Comparison of ENCODE assay signal across 22 cellular contexts in genomic region chr15:23588268-23588667, GRCh38. TPM values are rescaled to one million over a fixed set of nuclear protein-coding genes. Genes with fewer than 3 reads are reported as not detected.
DNase-seq lines count a peak whose midpoint lies in the region; ATAC-seq, FAIRE-seq and TF ChIP-seq lines count a peak whose summit lies in the region.
"Had no signal": no experiment of that assay in that cellular context is flagged by ENCODE, and none has a peak within 500 bp of the region (broad histone marks: within the 10 kb centered on the region; RNA-seq: fewer than 3 reads in every experiment).

No MANE protein-coding gene starts in this region.

- TF ChIP-seq CTCF in Caco-2 (IDR thresholded peaks at IDR 0.05; ENCODE audit: insufficient read depth in 1 of 2, low read depth in 1 of 2, low read length in 1 of 2, severe bottlenecking in 1 of 2, unreplicated experiment in 1 of 2) (no peak), osteocyte (IDR thresholded peaks at IDR 0.05) (no peak)

- DNase-seq in Caco-2 (peak in 1 of 2 experiments; percentile 20), NCI-H146 treated with DMSO at 0.1 percent for 48 hours (lab: John Stamatoyannopoulos, UW; ENCODE audit: unreplicated experiment) (peak; percentile 44), left colon (no peak), ureter (ENCODE audit: low spot score) (no peak), H54 (ENCODE audit: insufficient read length, low spot score) (no peak), osteocyte (ENCODE audit: extremely low spot score, unreplicated experiment) (no peak)
- DNase-seq: CD4-positive, CD25-positive, alpha-beta regulatory T cell; CD8-positive, alpha-beta T cell; DMS 273 treated with DMSO at 0.1 percent for 48 hours; DMS79; EL; GDM1; GM23248; H9 had no signal

- no peak overlapping the region for H3K4me3 ChIP-seq in Caco-2 (ENCODE audit: low read depth, low read length)
- H3K4me3 ChIP-seq: BLaER1, GM12878, GM23248 had no signal

- H3K4me1 Mint-ChIP-seq in Caco-2 (ENCODE audit: low read depth, unreplicated experiment) (peaks cover 18% of the 10 kb centered on the region), osteocyte (ENCODE audit: unreplicated experiment) (no peaks in the 10 kb centered on the region)
- H3K4me1 Mint-ChIP-seq: B cell; CD4-positive, CD25-positive, alpha-beta regulatory T cell; H9 had no signal

- H3K9me3 Mint-ChIP-seq in Caco-2 (ENCODE audit: unreplicated experiment) (peaks cover 10% of the 10 kb centered on the region), osteocyte (ENCODE audit: unreplicated experiment) (peaks cover 11% of the 10 kb centered on the region)

- H3K27me3 ChIP-seq in Caco-2 (replicated peaks; ENCODE audit: control insufficient read depth, insufficient read depth, low read length) = no peaks in the 10 kb centered on the region
- H3K27me3 ChIP-seq: BLaER1 had no signal

- ATAC-seq in left colon = peak; percentile 63
- ATAC-seq: CD8-positive, alpha-beta T cell; GM12878; HCT116 had no signal

- peak overlapping the region; percentile 4 for H3K4me3 Mint-ChIP-seq in Caco-2 (ENCODE audit: unreplicated experiment)
- no peak overlapping the region for H3K4me3 Mint-ChIP-seq in osteocyte (ENCODE audit: unreplicated experiment)
- H3K4me3 Mint-ChIP-seq: B cell; CD4-positive, CD25-positive, alpha-beta regulatory T cell; CD8-positive, alpha-beta T cell; H9 had no signal

- CTCF ChIA-PET in Caco-2 (lab: Charles Lee) = interaction anchor here (0.7 kb wide), 1 partner anchor 91 kb away, joined by 3 read pairs; no protein-coding TSS in a partner anchor

- H3K36me3 Mint-ChIP-seq in Caco-2 (ENCODE audit: insufficient read depth, unreplicated experiment) (no peaks in the 10 kb centered on the region), osteocyte (ENCODE audit: unreplicated experiment) (no peaks in the 10 kb centered on the region)
- H3K36me3 Mint-ChIP-seq: CD4-positive, CD25-positive, alpha-beta regulatory T cell; CD8-positive, alpha-beta T cell had no signal

- FAIRE-seq in H54 (lab: Jason Lieb, UNC) = no peak
- FAIRE-seq: D721Med, GM12878, GM19239, H1 had no signal

- intact Hi-C loops in Caco-2 (cut with micrococcal nuclease; ENCODE audit: unreplicated experiment) = loop anchor here (5.0 kb wide), 1 partner anchor 39 kb away; no protein-coding TSS in a partner anchor
- intact Hi-C loops in left colon (cut with DNase I, micrococcal nuclease) = no loop called here

- POLR2A ChIA-PET in Caco-2 (lab: Charles Lee) = interaction anchor here (0.7 kb wide), 1 partner anchor 22 kb away, joined by 3 read pairs; no protein-coding TSS in a partner anchor

- H3K36me3 ChIP-seq in Caco-2 (ENCODE audit: control insufficient read depth, insufficient read depth, low read length) = no peaks in the 10 kb centered on the region
- H3K36me3 ChIP-seq: BLaER1 had no signal

- H3K4me1 ChIP-seq in Caco-2 = peaks cover 6% of the 10 kb centered on the region; the same call in 1 of the 2 replicates

- H3K9me3 ChIP-seq in Caco-2 = no peaks in the 10 kb centered on the region
- H3K9me3 ChIP-seq: BLaER1 had no signal

- no peaks in the 10 kb centered on the region for H3K27me3 Mint-ChIP-seq in Caco-2 (ENCODE audit: insufficient read depth, unreplicated experiment)
- H3K27me3 Mint-ChIP-seq in osteocyte (ENCODE audit: unreplicated experiment) = no peaks in the 10 kb centered on the region
- H3K27me3 Mint-ChIP-seq: B cell; CD4-positive, CD25-positive, alpha-beta regulatory T cell had no signal

- BruUV-seq in Caco-2 (replicated peaks; lab: Mats Ljungman, UMichigan) = no TSS peak

- peak overlapping the region; percentile 37 for H3K27ac Mint-ChIP-seq in Caco-2 (ENCODE audit: unreplicated experiment)
- no peak overlapping the region for H3K27ac Mint-ChIP-seq in osteocyte (ENCODE audit: unreplicated experiment)
- H3K27ac Mint-ChIP-seq: B cell; CD4-positive, CD25-positive, alpha-beta regulatory T cell; CD8-positive, alpha-beta T cell; H9 had no signal

- no peak for TF ChIP-seq POLR2A in H54 (IDR thresholded peaks at IDR 0.05; ENCODE audit: low read depth, low read length)

RNA-seq across cellular contexts. Expression of gene MKRN3, which starts 22.8 kb away (rescaled TPM):
- total RNA-seq in Caco-2 (2022) (15.2 and 17.3 TPM in 2 replicates), left colon (1 to 10 TPM in 1 of 2 donors, not detected in 1; 3.9 TPM), ureter (1.1 TPM), osteocyte (not detected in 2 replicates)
- total RNA-seq: GM12878, H1, H9 had no signal

RNA-seq across cellular contexts. Expression of gene MAGEL2, which starts 59.4 kb away (rescaled TPM):
- total RNA-seq in Caco-2 (2022) = not detected in 2 replicates
- total RNA-seq in left colon = under 1 TPM in 1 of 2 donors, not detected in 1; 0.06 TPM
- 0.70 TPM for total RNA-seq in ureter
- 1.4 and 1.5 TPM in 2 replicates for total RNA-seq in osteocyte
- total RNA-seq: A172; B cell; CD4-positive, CD25-positive, alpha-beta regulatory T cell; CD8-positive, alpha-beta T cell; GM12878 had no signal
